Comparison of ENCODE assay signal across 8 cellular contexts in the genomic region with DNA sequence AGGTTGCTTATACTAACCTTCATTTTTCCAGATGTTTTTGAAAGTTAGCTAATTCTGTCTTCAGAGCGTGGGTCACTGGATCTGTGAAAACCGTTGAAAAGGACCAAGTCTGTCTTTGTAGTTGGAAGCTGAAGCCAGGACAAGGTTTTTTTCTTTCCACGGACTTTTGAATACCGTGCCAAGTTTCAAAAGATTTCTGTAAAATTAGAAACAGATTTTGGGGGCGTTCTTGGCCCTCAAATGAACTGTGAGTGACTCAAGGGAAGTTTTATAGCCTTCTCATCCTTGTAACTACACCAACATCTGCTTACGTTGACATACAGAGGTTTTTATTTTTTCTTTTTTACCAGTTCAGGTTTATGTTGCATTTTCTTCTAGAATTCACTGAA. TPM values are rescaled to one million over a fixed set of nuclear protein-coding genes. Genes with fewer than 3 reads are reported as not detected.
A peak's percentile ranks its signal among the peaks of the same experiment; 100 is the strongest.
DNase-seq lines count a peak whose midpoint lies in the region; ATAC-seq and TF ChIP-seq lines count a peak whose summit lies in the region.

A gene with protein sequence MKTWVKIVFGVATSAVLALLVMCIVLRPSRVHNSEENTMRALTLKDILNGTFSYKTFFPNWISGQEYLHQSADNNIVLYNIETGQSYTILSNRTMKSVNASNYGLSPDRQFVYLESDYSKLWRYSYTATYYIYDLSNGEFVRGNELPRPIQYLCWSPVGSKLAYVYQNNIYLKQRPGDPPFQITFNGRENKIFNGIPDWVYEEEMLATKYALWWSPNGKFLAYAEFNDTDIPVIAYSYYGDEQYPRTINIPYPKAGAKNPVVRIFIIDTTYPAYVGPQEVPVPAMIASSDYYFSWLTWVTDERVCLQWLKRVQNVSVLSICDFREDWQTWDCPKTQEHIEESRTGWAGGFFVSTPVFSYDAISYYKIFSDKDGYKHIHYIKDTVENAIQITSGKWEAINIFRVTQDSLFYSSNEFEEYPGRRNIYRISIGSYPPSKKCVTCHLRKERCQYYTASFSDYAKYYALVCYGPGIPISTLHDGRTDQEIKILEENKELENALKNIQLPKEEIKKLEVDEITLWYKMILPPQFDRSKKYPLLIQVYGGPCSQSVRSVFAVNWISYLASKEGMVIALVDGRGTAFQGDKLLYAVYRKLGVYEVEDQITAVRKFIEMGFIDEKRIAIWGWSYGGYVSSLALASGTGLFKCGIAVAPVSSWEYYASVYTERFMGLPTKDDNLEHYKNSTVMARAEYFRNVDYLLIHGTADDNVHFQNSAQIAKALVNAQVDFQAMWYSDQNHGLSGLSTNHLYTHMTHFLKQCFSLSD (minus strand): TSS at position 141 of the 389 bp plus-strand sequence. CDS start 118 bp downstream, at position 23.

- peak within 1 kb of the TSS; percentile 87 for H2AFZ ChIP-seq in HCT116 (ENCODE audit: low read depth, low read length, poor library complexity, severe bottlenecking)

- TF ChIP-seq CTCF in HCT116 (IDR thresholded peaks at IDR 0.05 in 2 of 3, conservative IDR thresholded peaks at IDR 0.05 in 1 of 3; ENCODE audit: borderline replicate concordance in 1 of 3, insufficient read depth in 1 of 3, low read depth in 2 of 3, low read length in 2 of 3) (no peak), choroid plexus epithelial cell (conservative IDR thresholded peaks at IDR 0.05; ENCODE audit: low read depth, low read length) (no peak), subcutaneous adipose tissue (IDR thresholded peaks at IDR 0.05; ENCODE audit: low read depth) (no peak)

- DNase-seq in HCT116 (ENCODE audit: low read depth, low spot score) = no peak
- peak; percentile 95 for DNase-seq in choroid plexus epithelial cell (ENCODE audit: low read depth)
- no peak for DNase-seq in NCI-H510A treated with DMSO at 0.1 percent for 48 hours (lab: John Stamatoyannopoulos, UW)
- no peak for DNase-seq in NCI-H2029 treated with DMSO at 0.1 percent for 48 hours (lab: John Stamatoyannopoulos, UW)
- DNase-seq in NCI-H748 treated with DMSO at 0.1 percent for 48 hours (lab: John Stamatoyannopoulos, UW) = no peak
- no peak for DNase-seq in T-helper 1 cell

- no peak for TF ChIP-seq RAD21 in HCT116 (IDR thresholded peaks at IDR 0.05; ENCODE audit: low read depth)

- POLR2A ChIA-PET in HCT116 (lab: Charles Lee) = no interaction called here

- H3K36me3 ChIP-seq in HCT116 (ENCODE audit: control insufficient read depth in 1 of 2, insufficient read depth in 2 of 2, low read length in 2 of 2) = no peaks in the 10 kb centered on the region

- ATAC-seq in HCT116 = no peak

- H3K27me3 ChIP-seq in HCT116 (ENCODE audit: insufficient read depth, low read length) = no peaks in the 10 kb centered on the region
- no peaks in the 10 kb centered on the region for H3K27me3 ChIP-seq in layer of hippocampus (ENCODE audit: control insufficient read depth, insufficient read depth, low read length)

- no peaks in the 10 kb centered on the region for H3K79me2 ChIP-seq in HCT116 (ENCODE audit: insufficient read depth, low read length)

- no peak for TF ChIP-seq POLR2A in HCT116 (IDR thresholded peaks at IDR 0.05; ENCODE audit: borderline replicate concordance, extremely low read depth, insufficient read depth, insufficient read length)

- no TSS peak for BruUV-seq in HCT116 (replicated peaks; lab: Mats Ljungman, UMichigan)

- H3K27ac ChIP-seq in HCT116 (ENCODE audit: low read depth, low read length) (no peak within 1 kb of the TSS), layer of hippocampus (ENCODE audit: low read depth, low read length) (peak within 1 kb of the TSS; percentile 10)

- intact Hi-C loops in HCT116 (cut with micrococcal nuclease) = no loop called here

- no peaks in the 10 kb centered on the region for H4K20me1 ChIP-seq in HCT116 (ENCODE audit: insufficient read depth)

- H3K9ac ChIP-seq in HCT116 (ENCODE audit: low read length) = no peak within 1 kb of the TSS

- H3K4me1 ChIP-seq in HCT116 (ENCODE audit: control insufficient read depth in 1 of 2, insufficient read depth in 2 of 2, low read length in 2 of 2) = peaks cover 0 to 26% of the 10 kb centered on the region in 2 experiments; a peak in 2 of 4 replicates

- H3K4me2 ChIP-seq in HCT116 (ENCODE audit: low read length) = peak within 1 kb of the TSS; percentile 48

- H3K9me3 ChIP-seq in HCT116 (ENCODE audit: control insufficient read depth in 1 of 2, insufficient read depth in 1 of 2, low read depth in 1 of 2, low read length in 2 of 2) = no peaks in the 10 kb centered on the region

- H3K4me3 ChIP-seq in HCT116 (replicated peaks in 1 of 2; ENCODE audit: low read depth in 1 of 2, low read length in 2 of 2) = no peak within 1 kb of the TSS; a peak in 1 of 4 replicates
- H3K4me3 ChIP-seq in choroid plexus epithelial cell (ENCODE audit: low read depth, low read length) = peak within 1 kb of the TSS; percentile 60

- no peaks in the 10 kb centered on the region for H3K9me2 ChIP-seq in HCT116 (ENCODE audit: insufficient read depth)

- CTCF ChIA-PET in HCT116 (lab: Charles Lee) = no interaction called here

- RAD21 ChIA-PET in HCT116 (lab: Charles Lee; ENCODE audit: low non-redundant PET in 1 of 2, low total read pairs in 2 of 2, uncharacterized antibody in 2 of 2, unreplicated experiment in 2 of 2) = no interaction called here

TF ChIP-seq in HCT116, 20 proteins besides CTCF, POLR2A, EP300 and RAD21:
- TF ChIP-seq ELF1 (IDR thresholded peaks at IDR 0.05; ENCODE audit: borderline replicate concordance, low read depth) (no peak), SIN3A (IDR thresholded peaks at IDR 0.05; ENCODE audit: low read depth) (no peak), ZFX (IDR thresholded peaks at IDR 0.05) (no peak), CEBPB (IDR thresholded peaks at IDR 0.05; ENCODE audit: low read depth) (no peak), FOSL1 (IDR thresholded peaks at IDR 0.05; ENCODE audit: low read depth) (no peak), SP1 (IDR thresholded peaks at IDR 0.05; ENCODE audit: low read depth) (no peak)
- TF ChIP-seq, protein P1, sequence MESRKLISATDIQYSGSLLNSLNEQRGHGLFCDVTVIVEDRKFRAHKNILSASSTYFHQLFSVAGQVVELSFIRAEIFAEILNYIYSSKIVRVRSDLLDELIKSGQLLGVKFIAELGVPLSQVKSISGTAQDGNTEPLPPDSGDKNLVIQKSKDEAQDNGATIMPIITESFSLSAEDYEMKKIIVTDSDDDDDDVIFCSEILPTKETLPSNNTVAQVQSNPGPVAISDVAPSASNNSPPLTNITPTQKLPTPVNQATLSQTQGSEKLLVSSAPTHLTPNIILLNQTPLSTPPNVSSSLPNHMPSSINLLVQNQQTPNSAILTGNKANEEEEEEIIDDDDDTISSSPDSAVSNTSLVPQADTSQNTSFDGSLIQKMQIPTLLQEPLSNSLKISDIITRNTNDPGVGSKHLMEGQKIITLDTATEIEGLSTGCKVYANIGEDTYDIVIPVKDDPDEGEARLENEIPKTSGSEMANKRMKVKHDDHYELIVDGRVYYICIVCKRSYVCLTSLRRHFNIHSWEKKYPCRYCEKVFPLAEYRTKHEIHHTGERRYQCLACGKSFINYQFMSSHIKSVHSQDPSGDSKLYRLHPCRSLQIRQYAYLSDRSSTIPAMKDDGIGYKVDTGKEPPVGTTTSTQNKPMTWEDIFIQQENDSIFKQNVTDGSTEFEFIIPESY (IDR thresholded peaks at IDR 0.05; ENCODE audit: extremely low read depth, insufficient replicate concordance, low read length) = no peak

RNA-seq across cellular contexts. Expression of the gene that starts here (rescaled TPM):
- total RNA-seq in HCT116 (2021; ENCODE audit: unreplicated experiment) = not detected
- polyA plus RNA-seq in HCT116 (2012) = 0.13 TPM in 1 of 2 replicates, not detected in the other
- total RNA-seq in subcutaneous adipose tissue = 10 to 100 TPM; 11.5 to 31.8 (median 31.0) TPM

Comparison
In these comparisons a context has a peak if more than half of its experiments do, and no peak if none do; other contexts are left out.
1. RNA of the gene that starts here (total RNA-seq): 11.5 to 31.8 TPM in subcutaneous adipose tissue; not detected in HCT116 (single experiment); every median in the first group is over 10 times any median in the second.